20 cellular contexts compared by ENCODE assay signal in genomic region chr2:105843797-105844374, GRCh38.
A peak's percentile ranks its signal among the peaks of the same experiment; 100 is the strongest.
DNase-seq lines count a peak whose midpoint lies in the region; ATAC-seq, FAIRE-seq and TF ChIP-seq lines count a peak whose summit lies in the region.
"Had no signal": no experiment of that assay in that cellular context is flagged by ENCODE, and none has a peak within 500 bp of the region (broad histone marks: within the 10 kb centered on the region; RNA-seq: fewer than 3 reads in every experiment).

No MANE protein-coding gene starts in this region.

- TF ChIP-seq CTCF in RWPE1 (conservative IDR thresholded peaks at IDR 0.05; ENCODE audit: low read depth) (no peak), omental fat pad (IDR thresholded peaks at IDR 0.05) (no peak), brain microvascular endothelial cell (IDR thresholded peaks at IDR 0.05; ENCODE audit: low read depth, low read length, missing control alignments) (no peak)

- POLR2A ChIA-PET in CD4-positive, alpha-beta memory T cell (lab: Charles Lee; ENCODE audit: partially characterized antibody), result interaction anchor here (0.6 kb wide), 1 partner anchor 105 kb away, joined by 3 read pairs; no protein-coding TSS in a partner anchor
- POLR2A ChIA-PET in RWPE1 (lab: Yijun Ruan, JAX; ENCODE audit: low non-redundant PET), result no interaction called here

- H3K9me3 Mint-ChIP-seq in CD4-positive, alpha-beta memory T cell, result peaks cover 0 to 2% (median 0%) of the 10 kb centered on the region in 8 donors
- peaks cover 3% of the 10 kb centered on the region for H3K9me3 Mint-ChIP-seq in activated naive CD8-positive, alpha-beta T cell treated with anti-CD3 and anti-CD28 coated beads for 36 hours
- peaks cover 0 to 4% (median 2%) of the 10 kb centered on the region in 7 donors for H3K9me3 Mint-ChIP-seq in naive B cell
- H3K9me3 Mint-ChIP-seq: dendritic cell treated with granulocyte-macrophage colony-stimulating factor and Interleukin-4, amounts not matched to agents 40 ng/mL and 50 ng/mL, for 4 days had no signal

- H3K27ac ChIP-seq in CD4-positive, alpha-beta memory T cell (ENCODE audit: low read depth, low read length), result no peak overlapping the region
- H3K27ac ChIP-seq in RWPE1 (no peak overlapping the region), brain microvascular endothelial cell (no peak overlapping the region)
- H3K27ac ChIP-seq: epithelial cell of prostate, stomach had no signal

- ATAC-seq in naive B cell (ENCODE audit: low read depth in 2 of 2), result peak; percentile 37 to 57
- no peak for ATAC-seq in omental fat pad (ENCODE audit: low FRiP score)
- ATAC-seq: left colon, sciatic nerve had no signal

- intact Hi-C loops in CD4-positive, alpha-beta memory T cell (cut with micrococcal nuclease), result no loop called here

- peak overlapping the region in 4 of 8 donors; percentile 13 to 48 (median 41) for H3K4me3 Mint-ChIP-seq in CD4-positive, alpha-beta memory T cell
- H3K4me3 Mint-ChIP-seq in activated naive CD8-positive, alpha-beta T cell treated with anti-CD3 and anti-CD28 coated beads for 36 hours, result no peak overlapping the region
- H3K4me3 Mint-ChIP-seq in naive B cell, result peak overlapping the region in 4 of 8 donors; percentile 7 to 73 (median 44)
- H3K4me3 Mint-ChIP-seq: dendritic cell treated with granulocyte-macrophage colony-stimulating factor and Interleukin-4, amounts not matched to agents 40 ng/mL and 50 ng/mL, for 4 days had no signal

- no peak for TF ChIP-seq POLR2A in GM12891 (IDR thresholded peaks at IDR 0.05; ENCODE audit: low read depth, low read length)

- no peak for DNase-seq in CD4-positive, alpha-beta memory T cell
- DNase-seq in GM12891 (ENCODE audit: insufficient read length, low spot score) (no peak), naive B cell (no peak), RWPE1 (ENCODE audit: low spot score) (no peak), omental fat pad (ENCODE audit: low spot score) (no peak), brain microvascular endothelial cell (no peak)
- DNase-seq in activated naive CD8-positive, alpha-beta T cell treated with anti-CD3 and anti-CD28 coated beads for 36 hours, result no peak
- DNase-seq: activated effector memory CD4-positive, alpha-beta T cell treated with anti-CD3 and anti-CD28 coated beads, Interleukin-2, amount 50 U/mL, for 16 hours; Calu3; foreskin melanocyte; Karpas-422; left colon; NCI-H1048; NCI-H2029 treated with DMSO at 0.1 percent for 48 hours; NCI-H524 treated with DMSO at 0.1 percent for 48 hours; SHP77; stomach had no signal

- H3K4me1 ChIP-seq in CD4-positive, alpha-beta memory T cell (ENCODE audit: insufficient read depth, low read length), result peaks cover 94% of the 10 kb centered on the region

- no peaks in the 10 kb centered on the region for H3K27me3 Mint-ChIP-seq in CD4-positive, alpha-beta memory T cell
- H3K27me3 Mint-ChIP-seq in activated naive CD8-positive, alpha-beta T cell treated with anti-CD3 and anti-CD28 coated beads for 36 hours, result no peaks in the 10 kb centered on the region
- H3K27me3 Mint-ChIP-seq in naive B cell, result no peaks in the 10 kb centered on the region

- H3K27ac Mint-ChIP-seq in CD4-positive, alpha-beta memory T cell, result peak overlapping the region in 6 of 7 donors; percentile 48 to 85 (median 64)
- H3K27ac Mint-ChIP-seq in activated naive CD8-positive, alpha-beta T cell treated with anti-CD3 and anti-CD28 coated beads for 36 hours, result peak overlapping the region; percentile 66
- H3K27ac Mint-ChIP-seq in naive B cell, result peak overlapping the region; percentile 14 to 92 (median 56)
- H3K27ac Mint-ChIP-seq: dendritic cell treated with granulocyte-macrophage colony-stimulating factor and Interleukin-4, amounts not matched to agents 40 ng/mL and 50 ng/mL, for 4 days had no signal

- FAIRE-seq in GM12891 (lab: Jason Lieb, UNC), result peak; percentile 56

- H3K36me3 Mint-ChIP-seq in CD4-positive, alpha-beta memory T cell, result peaks cover 43 to 58% of the 10 kb centered on the region in 2 donors
- peaks cover 74% of the 10 kb centered on the region for H3K36me3 Mint-ChIP-seq in activated naive CD8-positive, alpha-beta T cell treated with anti-CD3 and anti-CD28 coated beads for 36 hours
- H3K36me3 Mint-ChIP-seq in naive B cell, result peaks cover 21 to 44% of the 10 kb centered on the region in 2 donors

- peaks cover 72 to 95% (median 84%) of the 10 kb centered on the region in 4 donors for H3K4me1 Mint-ChIP-seq in CD4-positive, alpha-beta memory T cell
- peaks cover 79% of the 10 kb centered on the region for H3K4me1 Mint-ChIP-seq in activated naive CD8-positive, alpha-beta T cell treated with anti-CD3 and anti-CD28 coated beads for 36 hours
- peaks cover 67 to 93% (median 86%) of the 10 kb centered on the region in 3 donors for H3K4me1 Mint-ChIP-seq in naive B cell

- H3K27me3 ChIP-seq in CD4-positive, alpha-beta memory T cell (ENCODE audit: insufficient read depth, low read length), result no peaks in the 10 kb centered on the region
- H3K27me3 ChIP-seq in brain microvascular endothelial cell (replicated peaks), result no peaks in the 10 kb centered on the region
- H3K27me3 ChIP-seq: stomach had no signal

- in situ Hi-C loops in brain microvascular endothelial cell (cut with HindIII; ENCODE audit: low pct_ligation_motif_present, low sequenced_read_pairs), result no loop called here

- CTCF ChIA-PET in CD4-positive, alpha-beta memory T cell (lab: Charles Lee; ENCODE audit: partially characterized antibody), result interaction anchor here (1.1 kb wide), 1 partner anchor 12 kb away, joined by 4 read pairs; no protein-coding TSS in a partner anchor
- CTCF ChIA-PET in RWPE1 (lab: Yijun Ruan, JAX), result no interaction called here

- no peaks in the 10 kb centered on the region for H3K36me3 ChIP-seq in CD4-positive, alpha-beta memory T cell (ENCODE audit: insufficient read depth, low read length)
- no peaks in the 10 kb centered on the region for H3K36me3 ChIP-seq in brain microvascular endothelial cell (replicated peaks)
- H3K36me3 ChIP-seq: stomach had no signal

- H3K9me3 ChIP-seq in CD4-positive, alpha-beta memory T cell (ENCODE audit: control insufficient read depth in 1 of 2, low read length in 2 of 2), result no peaks in the 10 kb centered on the region
- H3K9me3 ChIP-seq: stomach had no signal

- H3K4me3 ChIP-seq in CD4-positive, alpha-beta memory T cell (ENCODE audit: low read length in 2 of 2), result no peak overlapping the region
- no peak overlapping the region for H3K4me3 ChIP-seq in brain microvascular endothelial cell (ENCODE audit: low read depth, low read length)
- H3K4me3 ChIP-seq: stomach had no signal

TF ChIP-seq in GM12891, 5 proteins besides CTCF, POLR2A, EP300 and RAD21:
- TF ChIP-seq SPI1 (IDR thresholded peaks at IDR 0.05; ENCODE audit: low read depth, low read length) (peak; percentile 36), PAX5 (IDR thresholded peaks at IDR 0.05; ENCODE audit: insufficient read depth, low read length, severe bottlenecking) (no peak)
